ENCODE assay signal across 16 cellular contexts in genomic region chr10:125174360-125174759, GRCh38.
"Had no signal": no experiment of that assay in that cellular context is flagged by ENCODE, and none has a peak within 500 bp of the region (broad histone marks: within the 10 kb centered on the region; RNA-seq: fewer than 3 reads in every experiment).

No MANE protein-coding gene starts in this region.

- H3K9me3 Mint-ChIP-seq: endodermal cell had no signal

- H3K4me3 Mint-ChIP-seq: endodermal cell; naive thymus-derived CD8-positive, alpha-beta T cell; stimulated activated effector memory CD8-positive, alpha-beta T cell treated with anti-CD3 and anti-CD28 coated beads, Interleukin-12 subunit alpha, Interleukin-12 subunit beta, amount 100 ng/mL, for 72 hours; stimulated activated naive CD8-positive, alpha-beta T cell treated with anti-CD3 and anti-CD28 coated beads, Interleukin-15, Interleukin-2, amounts not matched to agents 100 ng/mL and 50 ng/mL, for 24 hours had no signal

- H3K36me3 Mint-ChIP-seq: stimulated activated effector memory CD8-positive, alpha-beta T cell treated with anti-CD3 and anti-CD28 coated beads, Interleukin-12 subunit alpha, Interleukin-12 subunit beta, amount 100 ng/mL, for 72 hours had no signal

- H3K4me1 Mint-ChIP-seq: naive thymus-derived CD8-positive, alpha-beta T cell; stimulated activated effector memory CD8-positive, alpha-beta T cell treated with anti-CD3 and anti-CD28 coated beads, Interleukin-12 subunit alpha, Interleukin-12 subunit beta, amount 100 ng/mL, for 72 hours had no signal

- DNase-seq: colonic mucosa; effector CD4-positive, alpha-beta T cell; endodermal cell; foreskin melanocyte; left colon; mucosa of descending colon; naive thymus-derived CD8-positive, alpha-beta T cell; occipital lobe; right lobe of liver; stimulated activated CD4-positive, alpha-beta T cell treated with anti-CD3 and anti-CD28 coated beads, Interleukin-4, amount 100 ng/mL, for 1 hour; stimulated activated CD8-positive, alpha-beta memory T cell treated with anti-CD3 and anti-CD28 coated beads, Interleukin-4, amount 100 ng/mL, for 48 hours; tibial artery; upper lobe of right lung had no signal

- H3K27ac Mint-ChIP-seq: endodermal cell; stimulated activated effector memory CD8-positive, alpha-beta T cell treated with anti-CD3 and anti-CD28 coated beads, Interleukin-12 subunit alpha, Interleukin-12 subunit beta, amount 100 ng/mL, for 72 hours; stimulated activated naive CD8-positive, alpha-beta T cell treated with anti-CD3 and anti-CD28 coated beads, Interleukin-15, Interleukin-2, amounts not matched to agents 100 ng/mL and 50 ng/mL, for 24 hours had no signal

- FAIRE-seq: endothelial cell of umbilical vein had no signal
